Comparison of ENCODE assay signal across 8 cellular contexts in genomic region chr9:99106044-99106375, GRCh38. TPM values are rescaled to one million over a fixed set of nuclear protein-coding genes. Genes with fewer than 3 reads are reported as not detected.
DNase-seq lines count a peak whose midpoint lies in the region; ATAC-seq, FAIRE-seq and TF ChIP-seq lines count a peak whose summit lies in the region.

No MANE protein-coding gene starts in this region.

- no peak overlapping the region for H2AFZ ChIP-seq in OCI-LY3 (ENCODE audit: low read depth, low read length)
- H2AFZ ChIP-seq in neuronal stem cell (ENCODE audit: low read length): peak overlapping the region; percentile 89

- peaks cover 17% of the 10 kb centered on the region for H3K36me3 Mint-ChIP-seq in CD4-positive, alpha-beta T cell (ENCODE audit: low read depth)
- H3K36me3 Mint-ChIP-seq in endodermal cell (ENCODE audit: low read depth): no peaks in the 10 kb centered on the region

- H3K79me2 ChIP-seq in OCI-LY3 (ENCODE audit: low read length): peaks cover 58% of the 10 kb centered on the region

- H3K9ac ChIP-seq in OCI-LY3 (ENCODE audit: low read length): peak overlapping the region; percentile 71
- peak overlapping the region; percentile 60 for H3K9ac ChIP-seq in endodermal cell (ENCODE audit: extremely low read depth, low read length, poor library complexity, severe bottlenecking)
- H3K9ac ChIP-seq in neuronal stem cell (ENCODE audit: low read depth, low read length, poor library complexity): no peak overlapping the region

- H3K4me3 ChIP-seq in OCI-LY3 (ENCODE audit: low read length) (peak overlapping the region; percentile 85), endodermal cell (ENCODE audit: low read length) (peak overlapping the region; percentile 91), neuronal stem cell (ENCODE audit: low read length in 2 of 2) (peak overlapping the region; percentile 79 to 97)

- H3K18ac ChIP-seq in neuronal stem cell (ENCODE audit: low read length): no peak overlapping the region

- 3 to 5% methylated on average over 8 to 9 of the region's 9 CpGs for WGBS in endodermal cell (ENCODE audit: insufficient coverage in 1 of 2, insufficient read length in 1 of 2), 2 experiments
- no CpG with 5 or more reads among the region's 9 CpGs for WGBS in neuronal stem cell (ENCODE audit: extremely low coverage in 2 of 2, insufficient read length in 2 of 2, insufficient replicate concordance in 1 of 2), 2 donors

- H3K4me1 ChIP-seq in OCI-LY3 (ENCODE audit: low read length): peaks cover 25% of the 10 kb centered on the region
- peaks cover 12% of the 10 kb centered on the region for H3K4me1 ChIP-seq in endodermal cell (ENCODE audit: control insufficient read depth, insufficient read depth, low read length)
- peaks cover 20 to 22% of the 10 kb centered on the region in 2 donors for H3K4me1 ChIP-seq in neuronal stem cell (ENCODE audit: control insufficient read depth in 2 of 2, insufficient read depth in 1 of 2, low read depth in 1 of 2, low read length in 2 of 2)

- peak overlapping the region; percentile 88 for H3K4me3 Mint-ChIP-seq in CD4-positive, alpha-beta T cell
- peak overlapping the region; percentile 73 for H3K4me3 Mint-ChIP-seq in endodermal cell

- peaks cover 23% of the 10 kb centered on the region for H4K20me1 ChIP-seq in OCI-LY3 (ENCODE audit: insufficient read depth, low read length)

- H2AK5ac ChIP-seq in neuronal stem cell (ENCODE audit: low read depth, low read length): no peak overlapping the region

- no peak for DNase-seq in CD4-positive, alpha-beta T cell
- DNase-seq in endodermal cell: no peak
- no peak for DNase-seq in neuronal stem cell (ENCODE audit: low spot score)
- no peak for DNase-seq in DMS79 treated with DMSO at 0.1 percent for 48 hours (lab: John Stamatoyannopoulos, UW)
- no peak for DNase-seq in NCI-H345 (lab: John Stamatoyannopoulos, UW)
- no peak for DNase-seq in frontal cortex (ENCODE audit: low spot score in 2 of 2)
- DNase-seq in SKM-1 treated with dmso at 0.1 percent for 144 hours (lab: John Stamatoyannopoulos, UW; ENCODE audit: unreplicated experiment): no peak

- H2BK12ac ChIP-seq in neuronal stem cell (ENCODE audit: low read length): no peak overlapping the region

- no peak for FAIRE-seq in frontal cortex (lab: Jason Lieb, UNC)

- H3K36me3 ChIP-seq in OCI-LY3 (replicated peaks; ENCODE audit: low read depth, low read length): no peaks in the 10 kb centered on the region
- peaks cover 19% of the 10 kb centered on the region for H3K36me3 ChIP-seq in endodermal cell (ENCODE audit: control insufficient read depth, insufficient read depth, low read length)
- H3K36me3 ChIP-seq in neuronal stem cell (replicated peaks in 1 of 2; ENCODE audit: control insufficient read depth in 2 of 2, insufficient read depth in 2 of 2, low read length in 2 of 2): peaks cover 0 to 16% of the 10 kb centered on the region in 2 donors

- no peak overlapping the region for H2BK15ac ChIP-seq in neuronal stem cell (ENCODE audit: low read length)

- no peak overlapping the region for H4K8ac ChIP-seq in neuronal stem cell (ENCODE audit: low read depth, low read length)

- intact Hi-C loops in CD4-positive, alpha-beta T cell (cut with DNase I, micrococcal nuclease): loop anchor here (2.0 to 10.0 kb wide), 3 partner anchors 29 to 1121 kb away; partner anchors contain the start of genes ALG2 (in 1 of the 2), ANP32B (in 1 of the 2) and SEC61B (in 1 of the 2)

- H3K4me2 ChIP-seq in OCI-LY3 (ENCODE audit: low read length) (peak overlapping the region; percentile 70), neuronal stem cell (ENCODE audit: insufficient read depth, low read length, poor library complexity, severe bottlenecking) (peak overlapping the region; percentile 59)

- peaks cover 70% of the 10 kb centered on the region for H3K4me1 Mint-ChIP-seq in CD4-positive, alpha-beta T cell (ENCODE audit: low read depth)
- H3K4me1 Mint-ChIP-seq in endodermal cell: peaks cover 33% of the 10 kb centered on the region

- no peaks in the 10 kb centered on the region for H3K9me3 ChIP-seq in CD4-positive, alpha-beta T cell (ENCODE audit: control insufficient read depth, low read length)
- H3K9me3 ChIP-seq in OCI-LY3 (ENCODE audit: insufficient read depth, low read length) (no peaks in the 10 kb centered on the region), endodermal cell (ENCODE audit: control insufficient read depth, low read length) (no peaks in the 10 kb centered on the region), neuronal stem cell (replicated peaks in 1 of 2; ENCODE audit: control insufficient read depth in 2 of 2, insufficient read depth in 1 of 2, low read depth in 1 of 2, low read length in 2 of 2) (peaks cover 0 to 4% of the 10 kb centered on the region in 2 donors)

- peak overlapping the region; percentile 50 for H3K27ac Mint-ChIP-seq in CD4-positive, alpha-beta T cell
- H3K27ac Mint-ChIP-seq in endodermal cell: peak overlapping the region; percentile 27

- H3K9me3 Mint-ChIP-seq in CD4-positive, alpha-beta T cell: no peaks in the 10 kb centered on the region
- H3K9me3 Mint-ChIP-seq in endodermal cell: no peaks in the 10 kb centered on the region

- TF ChIP-seq CTCF in CD4-positive, alpha-beta T cell (IDR thresholded peaks at IDR 0.05): no peak
- TF ChIP-seq CTCF in OCI-LY3 (IDR thresholded peaks at IDR 0.05; ENCODE audit: low read depth, low read length): no peak
- TF ChIP-seq CTCF in endodermal cell (conservative IDR thresholded peaks at IDR 0.05): no peak

- H3K79me1 ChIP-seq in neuronal stem cell (ENCODE audit: low read depth, low read length): peaks cover 4% of the 10 kb centered on the region

- peak overlapping the region; percentile 63 for H3K27ac ChIP-seq in CD4-positive, alpha-beta T cell (ENCODE audit: low read depth, low read length)
- no peak overlapping the region for H3K27ac ChIP-seq in OCI-LY3 (ENCODE audit: low read length)
- no peak overlapping the region for H3K27ac ChIP-seq in endodermal cell (ENCODE audit: low read depth, low read length)
- peak overlapping the region; percentile 76 for H3K27ac ChIP-seq in neuronal stem cell (replicated peaks; ENCODE audit: low read length)

- ATAC-seq in CD4-positive, alpha-beta T cell (ENCODE audit: poor library complexity): no peak

- H3K4ac ChIP-seq in neuronal stem cell (ENCODE audit: low read length): no peak overlapping the region

- H3K14ac ChIP-seq in neuronal stem cell (ENCODE audit: low read length): no peak overlapping the region

- no peaks in the 10 kb centered on the region for H3K27me3 Mint-ChIP-seq in CD4-positive, alpha-beta T cell
- H3K27me3 Mint-ChIP-seq in endodermal cell (ENCODE audit: insufficient read depth): peaks cover 6% of the 10 kb centered on the region

- H2BK120ac ChIP-seq in neuronal stem cell (ENCODE audit: low read depth, low read length): no peak overlapping the region

- H3K23ac ChIP-seq in neuronal stem cell (ENCODE audit: low read depth, low read length, poor library complexity): no peak overlapping the region

- POLR2A ChIA-PET in CD4-positive, alpha-beta T cell (lab: Charles Lee): interaction anchor here (0.9 to 6.0 kb wide), 12 partner anchors 11 to 114 kb away, joined by 3 to 73 read pairs (median 6); no protein-coding TSS in a partner anchor

- no peak overlapping the region for H2BK5ac ChIP-seq in neuronal stem cell (ENCODE audit: low read length)

- H3K27me3 ChIP-seq in CD4-positive, alpha-beta T cell (ENCODE audit: control insufficient read depth, insufficient read depth, low read length): no peaks in the 10 kb centered on the region
- H3K27me3 ChIP-seq in OCI-LY3 (ENCODE audit: low read depth, low read length): no peaks in the 10 kb centered on the region
- no peaks in the 10 kb centered on the region for H3K27me3 ChIP-seq in endodermal cell (ENCODE audit: control insufficient read depth, insufficient read depth, low read length, poor library complexity, severe bottlenecking)
- H3K27me3 ChIP-seq in neuronal stem cell (ENCODE audit: control insufficient read depth in 3 of 3, insufficient read depth in 3 of 3, low read depth in 1 of 3, low read length in 3 of 3): peaks cover 0 to 21% (median 6%) of the 10 kb centered on the region in 3 experiments

- H4K91ac ChIP-seq in neuronal stem cell (ENCODE audit: low read depth, low read length, poor library complexity): no peak overlapping the region

- CTCF ChIA-PET in CD4-positive, alpha-beta T cell (lab: Charles Lee): no interaction called here

RNA-seq across cellular contexts. Expression of gene TGFBR1, which starts 1.1 kb away (rescaled TPM):
- total RNA-seq in CD4-positive, alpha-beta T cell: 10 to 100 TPM; 12.9 to 14.6 TPM
- total RNA-seq in endodermal cell: 10 to 100 TPM; 74.8 to 75.6 TPM
- polyA plus RNA-seq in endodermal cell (2013, experiment 1 of 2): 76.8 TPM
- 77.1 TPM for polyA plus RNA-seq in endodermal cell (2013, experiment 2 of 2)
- polyA plus RNA-seq in neuronal stem cell (2013, experiment 1 of 2): 44.9 TPM
- polyA plus RNA-seq in neuronal stem cell (2013, experiment 2 of 2): 47.8 TPM
- 75.8 TPM for total RNA-seq in frontal cortex

Comparison
In these comparisons a context has a peak if more than half of its experiments do, and no peak if none do; other contexts are left out.
1. H3K27ac ChIP-seq: peak in CD4-positive, alpha-beta T cell (single experiment) and neuronal stem cell (single experiment); none in OCI-LY3 (single experiment) and endodermal cell (single experiment).
2. Peak in every context shown above with its lines, with median percentiles within 50 percentile points of each other: H3K4me3 ChIP-seq.